ENCODE assay signal across 13 cellular contexts in the genomic region with DNA sequence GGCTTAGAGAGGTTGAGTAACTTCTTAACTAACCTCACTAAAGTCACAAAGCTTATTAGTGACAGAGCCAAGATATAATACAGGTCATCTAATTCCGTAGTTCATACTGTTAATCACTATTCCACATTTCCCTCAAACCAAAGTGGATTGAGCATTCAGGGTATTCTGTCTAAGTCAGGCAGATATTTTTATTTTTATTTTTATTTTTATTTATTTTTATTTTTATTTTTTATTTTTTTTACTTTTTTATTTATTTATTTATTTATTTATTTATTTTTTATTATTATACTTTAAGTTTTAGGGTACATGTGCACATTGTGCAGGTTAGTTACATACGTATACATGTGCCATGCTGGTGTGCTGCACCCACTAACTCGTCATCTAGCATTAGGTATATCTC. TPM values are rescaled to one million over a fixed set of nuclear protein-coding genes. Genes with fewer than 3 reads are reported as not detected.
"Had no signal": no experiment of that assay in that cellular context is flagged by ENCODE, and none has a peak within 500 bp of the region (broad histone marks: within the 10 kb centered on the region; RNA-seq: fewer than 3 reads in every experiment).

No MANE protein-coding gene starts in this region.

RNA-seq across cellular contexts. Expression of a gene that starts 48.8 kb away (rescaled TPM):
- total RNA-seq: activated B cell treated with CpG ODN at 0.5 μM for 24 hours; activated CD4-positive, alpha-beta memory T cell treated with anti-CD3 and anti-CD28 coated beads for 36 hours; activated CD4-positive, alpha-beta memory T cell treated with anti-CD3 and anti-CD28 coated beads, Interleukin-2, amount 10 ng/mL, durations not matched to agents 7 days and 5 days; activated CD4-positive, alpha-beta T cell treated with anti-CD3 and anti-CD28 coated beads for 36 hours; activated CD4-positive, alpha-beta T cell treated with anti-CD3 and anti-CD28 coated beads, Interleukin-2, amount 10 ng/mL, durations not matched to agents 24 days and 14 days; activated CD4-positive, alpha-beta T cell treated with anti-CD3 and anti-CD28 coated beads, Interleukin-2, amount 10 ng/mL, durations not matched to agents 7 days and 5 days; activated CD8-positive, alpha-beta memory T cell treated with anti-CD3 and anti-CD28 coated beads for 36 hours; activated CD8-positive, alpha-beta memory T cell treated with anti-CD3 and anti-CD28 coated beads, Interleukin-2, amount 10 ng/mL, durations not matched to agents 7 days and 5 days; activated CD8-positive, alpha-beta T cell treated with anti-CD3 and anti-CD28 coated beads for 36 hours; activated CD8-positive, alpha-beta T cell treated with anti-CD3 and anti-CD28 coated beads, Interleukin-2, amount 10 ng/mL, durations not matched to agents 7 days and 5 days; T-helper 1 cell treated with Interleukin-12 subunit alpha and Interleukin-12 subunit beta and Interleukin-4 antibody, amounts not matched to agents 30 ng/mL and 1 ng/mL, for 36 hours; T-helper 17 cell; T-helper 2 cell treated with Interferon-gamma antibody and Interleukin-4, amounts not matched to agents 100 ng/mL and 5 ng/mL, for 36 hours had no signal
